9 cellular contexts compared by ENCODE assay signal in the genomic region with DNA sequence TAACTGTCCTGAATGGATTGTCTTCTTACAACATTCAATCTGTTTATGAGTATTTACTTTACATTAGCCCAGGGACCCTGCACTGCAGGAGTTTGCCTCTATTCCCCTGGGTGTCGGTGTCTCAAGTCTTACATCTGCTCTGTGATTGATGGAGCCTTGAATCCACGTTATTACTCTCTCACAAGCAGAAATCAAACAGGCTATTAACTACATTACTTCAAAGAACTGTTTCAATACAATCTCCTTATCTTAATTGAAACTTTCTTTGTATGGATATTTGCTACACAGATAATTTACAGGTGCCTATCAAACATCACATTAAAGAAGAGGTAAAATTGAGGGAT. TPM values are rescaled to one million over a fixed set of nuclear protein-coding genes. Genes with fewer than 3 reads are reported as not detected.
DNase-seq lines count a peak whose midpoint lies in the region; ATAC-seq lines count a peak whose summit lies in the region.
"Had no signal": no experiment of that assay in that cellular context is flagged by ENCODE, and none has a peak within 500 bp of the region (broad histone marks: within the 10 kb centered on the region; RNA-seq: fewer than 3 reads in every experiment).

No MANE protein-coding gene starts in this region.

- POLR2A ChIA-PET in activated CD4-positive, alpha-beta T cell treated with anti-CD3 and anti-CD28 coated beads for 36 hours (lab: Charles Lee), result interaction anchor here (0.9 to 6.5 kb wide), 2 partner anchors 148 to 152 kb away, joined by 4 to 74 read pairs; no protein-coding TSS in a partner anchor
- POLR2A ChIA-PET in activated naive CD8-positive, alpha-beta T cell treated with anti-CD3 and anti-CD28 coated beads, Interleukin-2, amount 10 ng/mL, durations not matched to agents 7 days and 5 days (lab: Charles Lee), result interaction anchor here (1.0 to 1.7 kb wide), 2 partner anchors 31 to 182 kb away, joined by 3 to 5 read pairs; no protein-coding TSS in a partner anchor

- no peak overlapping the region for H3K4me3 ChIP-seq in skeletal muscle satellite cell (ENCODE audit: low read length)

- ATAC-seq in activated CD4-positive, alpha-beta T cell treated with anti-CD3 and anti-CD28 coated beads for 36 hours, result no peak
- no peak for ATAC-seq in activated naive CD8-positive, alpha-beta T cell treated with anti-CD3 and anti-CD28 coated beads, Interleukin-2, amount 10 ng/mL, durations not matched to agents 7 days and 5 days (ENCODE audit: low read depth)

- intact Hi-C loops in activated CD4-positive, alpha-beta T cell treated with anti-CD3 and anti-CD28 coated beads for 36 hours (cut with DNase I, micrococcal nuclease), result loop anchor here (2.0 to 5.0 kb wide), 2 partner anchors 16 to 146 kb away; no protein-coding TSS in a partner anchor

- H3K36me3 ChIP-seq in skeletal muscle satellite cell (ENCODE audit: insufficient read depth, low read length), result no peaks in the 10 kb centered on the region
- H3K36me3 ChIP-seq: ovary had no signal

- H3K27me3 ChIP-seq in skeletal muscle satellite cell (ENCODE audit: control insufficient read depth, insufficient read depth, low read length), result no peaks in the 10 kb centered on the region
- H3K27me3 ChIP-seq: ovary had no signal

- CTCF ChIA-PET in activated CD4-positive, alpha-beta T cell treated with anti-CD3 and anti-CD28 coated beads for 36 hours (lab: Charles Lee), result interaction anchor here (0.8 to 3.9 kb wide), 8 partner anchors 90 to 345 kb away, joined by 3 to 23 read pairs (median 4); no protein-coding TSS in a partner anchor

- H3K27me3 Mint-ChIP-seq in activated CD4-positive, alpha-beta T cell treated with anti-CD3 and anti-CD28 coated beads for 36 hours, result no peaks in the 10 kb centered on the region
- no peaks in the 10 kb centered on the region for H3K27me3 Mint-ChIP-seq in activated naive CD8-positive, alpha-beta T cell treated with anti-CD3 and anti-CD28 coated beads, Interleukin-2, amount 10 ng/mL, durations not matched to agents 7 days and 5 days

- H3K9ac ChIP-seq in skeletal muscle satellite cell (ENCODE audit: low read depth, low read length), result no peak overlapping the region

- H3K4me1 Mint-ChIP-seq in activated CD4-positive, alpha-beta T cell treated with anti-CD3 and anti-CD28 coated beads for 36 hours, result peaks cover 39% of the 10 kb centered on the region
- H3K4me1 Mint-ChIP-seq in activated naive CD8-positive, alpha-beta T cell treated with anti-CD3 and anti-CD28 coated beads, Interleukin-2, amount 10 ng/mL, durations not matched to agents 7 days and 5 days, result peaks cover 28% of the 10 kb centered on the region

- H3K9me3 Mint-ChIP-seq in activated CD4-positive, alpha-beta T cell treated with anti-CD3 and anti-CD28 coated beads for 36 hours (ENCODE audit: low read depth), result no peaks in the 10 kb centered on the region
- H3K9me3 Mint-ChIP-seq in activated naive CD8-positive, alpha-beta T cell treated with anti-CD3 and anti-CD28 coated beads, Interleukin-2, amount 10 ng/mL, durations not matched to agents 7 days and 5 days, result no peaks in the 10 kb centered on the region

- H3K4me2 ChIP-seq in skeletal muscle satellite cell (ENCODE audit: low read length), result peak overlapping the region; percentile 95

- no peaks in the 10 kb centered on the region for H3K9me3 ChIP-seq in skeletal muscle satellite cell (replicated peaks; ENCODE audit: low read length)
- H3K9me3 ChIP-seq: ovary had no signal

- peaks cover 11% of the 10 kb centered on the region for H3K36me3 Mint-ChIP-seq in activated CD4-positive, alpha-beta T cell treated with anti-CD3 and anti-CD28 coated beads for 36 hours (ENCODE audit: low read depth)
- H3K36me3 Mint-ChIP-seq in activated naive CD8-positive, alpha-beta T cell treated with anti-CD3 and anti-CD28 coated beads, Interleukin-2, amount 10 ng/mL, durations not matched to agents 7 days and 5 days, result peaks cover 4% of the 10 kb centered on the region

- DNase-seq in activated CD4-positive, alpha-beta T cell treated with anti-CD3 and anti-CD28 coated beads for 36 hours, result no peak
- no peak for DNase-seq in activated CD4-positive, alpha-beta T cell treated with anti-CD3 and anti-CD28 coated beads, Interleukin-2, amount 50 U/mL, for 4 hours
- DNase-seq in NCI-H2081 treated with DMSO at 0.1 percent for 48 hours (lab: John Stamatoyannopoulos, UW), result peak; percentile 21
- DNase-seq in activated naive CD8-positive, alpha-beta T cell treated with anti-CD3 and anti-CD28 coated beads, Interleukin-2, amount 10 ng/mL, durations not matched to agents 7 days and 5 days, result no peak
- no peak for DNase-seq in stimulated activated naive CD4-positive, alpha-beta T cell (lab: John Stamatoyannopoulos, UW)
- DNase-seq in stimulated activated CD4-positive, alpha-beta T cell treated with anti-CD3 and anti-CD28 coated beads, Interleukin-4, amount 100 ng/mL, for 4 hours, result no peak
- no peak for DNase-seq in stimulated activated CD4-positive, alpha-beta T cell treated with anti-CD3 and anti-CD28 coated beads, Interleukin-12 subunit alpha, Interleukin-12 subunit beta, amount 100 ng/mL, for 4 hours

- H3K4me3 Mint-ChIP-seq in activated CD4-positive, alpha-beta T cell treated with anti-CD3 and anti-CD28 coated beads for 36 hours, result peak overlapping the region; percentile 94
- H3K4me3 Mint-ChIP-seq in activated naive CD8-positive, alpha-beta T cell treated with anti-CD3 and anti-CD28 coated beads, Interleukin-2, amount 10 ng/mL, durations not matched to agents 7 days and 5 days, result peak overlapping the region; percentile 25

- peaks cover 37% of the 10 kb centered on the region for H3K4me1 ChIP-seq in skeletal muscle satellite cell (ENCODE audit: control insufficient read depth, insufficient read depth, low read length)

- peak overlapping the region; percentile 100 for H3K27ac Mint-ChIP-seq in activated CD4-positive, alpha-beta T cell treated with anti-CD3 and anti-CD28 coated beads for 36 hours
- H3K27ac Mint-ChIP-seq in activated naive CD8-positive, alpha-beta T cell treated with anti-CD3 and anti-CD28 coated beads, Interleukin-2, amount 10 ng/mL, durations not matched to agents 7 days and 5 days, result peak overlapping the region; percentile 41

RNA-seq across cellular contexts. Expression of a gene that starts 3.1 kb away (rescaled TPM):
- total RNA-seq in activated CD4-positive, alpha-beta T cell treated with anti-CD3 and anti-CD28 coated beads for 36 hours, result 100 to 1,000 TPM in 1 of 2 experiments, 10 to 100 TPM in 1; 73.8 to 106 TPM
- total RNA-seq in activated naive CD8-positive, alpha-beta T cell treated with anti-CD3 and anti-CD28 coated beads, Interleukin-2, amount 10 ng/mL, durations not matched to agents 7 days and 5 days, result 10 to 100 TPM; 25.4 to 26.1 TPM
- 22.3 and 30.4 TPM in 2 replicates for total RNA-seq in skeletal muscle satellite cell (2012; rRNA removed)
